Comparison of ENCODE assay signal across 14 cellular contexts in genomic region chr5:10726179-10726912, GRCh38. TPM values are rescaled to one million over a fixed set of nuclear protein-coding genes. Genes with fewer than 3 reads are reported as not detected.
DNase-seq lines count a peak whose midpoint lies in the region; ATAC-seq, FAIRE-seq and TF ChIP-seq lines count a peak whose summit lies in the region.
"Had no signal": no experiment of that assay in that cellular context is flagged by ENCODE, and none has a peak within 500 bp of the region (broad histone marks: within the 10 kb centered on the region; RNA-seq: fewer than 3 reads in every experiment).

No MANE protein-coding gene starts in this region.

- DNase-seq in heart left ventricle: no peak
- DNase-seq in Right ventricle myocardium superior: no peak
- DNase-seq in endothelial cell of umbilical vein (ENCODE audit: low read depth, low spot score): peak; percentile 38
- DNase-seq in type B pancreatic cell (ENCODE audit: extremely low spot score, unreplicated experiment): no peak
- DNase-seq in NCI-H146 treated with DMSO at 0.1 percent for 48 hours (lab: John Stamatoyannopoulos, UW; ENCODE audit: unreplicated experiment): no peak
- no peak for DNase-seq in ecto neural progenitor cell (ENCODE audit: low spot score)
- DNase-seq in activated CD8-positive, alpha-beta memory T cell treated with anti-CD3 and anti-CD28 coated beads, Interleukin-2, amount 50 U/mL, for 4 hours: no peak
- DNase-seq: activated gamma-delta T cell, KG1, NCI-H82, posterior cingulate gyrus had no signal

- H3K9me3 ChIP-seq in heart left ventricle (no peaks in the 10 kb centered on the region), endothelial cell of umbilical vein (replicated peaks; ENCODE audit: control insufficient read depth, insufficient read depth, low read length) (no peaks in the 10 kb centered on the region)

- H3K27me3 ChIP-seq in heart left ventricle: no peaks in the 10 kb centered on the region
- no peaks in the 10 kb centered on the region for H3K27me3 ChIP-seq in endothelial cell of umbilical vein (ENCODE audit: control insufficient read depth in 2 of 2, insufficient read depth in 2 of 2, low read length in 2 of 2)

- H3K9me3 Mint-ChIP-seq in type B pancreatic cell: peaks cover under 1% of the 10 kb centered on the region

- TF ChIP-seq POLR2A in heart left ventricle (IDR thresholded peaks at IDR 0.05) (no peak), endothelial cell of umbilical vein (IDR thresholded peaks at IDR 0.05; ENCODE audit: low read depth, low read length) (no peak)

- no peak overlapping the region for H3K4me3 Mint-ChIP-seq in type B pancreatic cell

- ATAC-seq in heart left ventricle: no peak
- ATAC-seq in Right ventricle myocardium superior (ENCODE audit: poor library complexity): no peak
- peak; percentile 14 for ATAC-seq in HG03565 (IDR thresholded peaks at IDR 0.05; ENCODE audit: unreplicated experiment)

- H4K20me1 ChIP-seq in endothelial cell of umbilical vein (replicated peaks; ENCODE audit: control insufficient read depth, extremely low read depth, insufficient read depth, low read length): no peaks in the 10 kb centered on the region

- POLR2A ChIA-PET in endothelial cell of umbilical vein (lab: Charles Lee): no interaction called here

- H3K9ac ChIP-seq in endothelial cell of umbilical vein (replicated peaks; ENCODE audit: extremely low read depth, insufficient read depth, low read length): no peak overlapping the region

- no peak overlapping the region for H2AFZ ChIP-seq in endothelial cell of umbilical vein (ENCODE audit: low read depth, low read length)

- TF ChIP-seq CTCF in heart left ventricle (IDR thresholded peaks at IDR 0.05): no peak
- no peak for TF ChIP-seq CTCF in endothelial cell of umbilical vein (IDR thresholded peaks at IDR 0.05; ENCODE audit: extremely low read depth in 1 of 2, insufficient read depth in 1 of 2, low read depth in 1 of 2, low read length in 2 of 2)
- no peak for TF ChIP-seq CTCF in type B pancreatic cell (conservative IDR thresholded peaks at IDR 0.05)

- H3K27me3 Mint-ChIP-seq in type B pancreatic cell: no peaks in the 10 kb centered on the region

- no peaks in the 10 kb centered on the region for H3K9me1 ChIP-seq in endothelial cell of umbilical vein (replicated peaks; ENCODE audit: control insufficient read depth, extremely low read depth, insufficient read depth, low read length)

- H3K27ac ChIP-seq in heart left ventricle (peak overlapping the region in 11 of 12 donors; percentile 35 to 88 (median 77)), endothelial cell of umbilical vein (ENCODE audit: insufficient read depth, low read depth, low read length) (peak overlapping the region; percentile 81)
- H3K27ac ChIP-seq: C4-2B had no signal

- H3K79me2 ChIP-seq in endothelial cell of umbilical vein (ENCODE audit: control insufficient read depth, insufficient read depth, low read length): peaks cover 41% of the 10 kb centered on the region

- peaks cover 0 to 55% (median 29%) of the 10 kb centered on the region in 12 donors for H3K4me1 ChIP-seq in heart left ventricle
- H3K4me1 ChIP-seq in endothelial cell of umbilical vein (ENCODE audit: control insufficient read depth, extremely low read depth, insufficient read depth, low read length): peaks cover 42% of the 10 kb centered on the region

- H3K36me3 ChIP-seq in heart left ventricle (peaks cover 0 to 6% (median 0%) of the 10 kb centered on the region in 9 donors), endothelial cell of umbilical vein (ENCODE audit: control insufficient read depth in 2 of 2, extremely low read depth in 1 of 2, insufficient read depth in 2 of 2, low read length in 2 of 2) (peaks cover 0 to 6% of the 10 kb centered on the region in 2 experiments)

- peaks cover 47% of the 10 kb centered on the region for H3K36me3 Mint-ChIP-seq in type B pancreatic cell

- no TSS peak for BruUV-seq in endothelial cell of umbilical vein (replicated peaks; lab: Mats Ljungman, UMichigan)

- CTCF ChIA-PET in endothelial cell of umbilical vein (lab: Charles Lee): interaction anchor here (4.6 kb wide), 1 partner anchor 22 kb away, joined by 64 read pairs; no protein-coding TSS in a partner anchor

- H3K27ac Mint-ChIP-seq in type B pancreatic cell: peak overlapping the region; percentile 38

- dilution Hi-C loops in endothelial cell of umbilical vein (cut with MboI; ENCODE audit: extremely low pct_ligation_motif_present, low sequenced_read_pairs): no loop called here

- no peak for FAIRE-seq in endothelial cell of umbilical vein (lab: Jason Lieb, UNC)
- FAIRE-seq: H54 had no signal

- intact Hi-C loops in heart left ventricle (cut with DNase I) (no loop called here), Right ventricle myocardium superior (cut with DNase I) (no loop called here), endothelial cell of umbilical vein (cut with micrococcal nuclease) (no loop called here)

- peaks cover 12% of the 10 kb centered on the region for H3K4me1 Mint-ChIP-seq in type B pancreatic cell (ENCODE audit: unreplicated experiment)

- 74 to 81% (median 78%) methylated on average over 10 of the region's 10 CpGs for WGBS in heart left ventricle, 4 donors

- H3K4me2 ChIP-seq in endothelial cell of umbilical vein (ENCODE audit: insufficient read depth, low read length): peak overlapping the region; percentile 44

- H3K4me3 ChIP-seq in heart left ventricle: no peak overlapping the region
- no peak overlapping the region for H3K4me3 ChIP-seq in endothelial cell of umbilical vein (replicated peaks in 1 of 3; ENCODE audit: insufficient read depth in 1 of 3, low read depth in 1 of 3, low read length in 3 of 3)

TF ChIP-seq in endothelial cell of umbilical vein, 7 proteins besides CTCF, POLR2A, EP300 and RAD21:
- no peak for TF ChIP-seq GATA2 (IDR thresholded peaks at IDR 0.05; ENCODE audit: insufficient read depth, insufficient read length, low read depth, low read length)
- TF ChIP-seq JUN (IDR thresholded peaks at IDR 0.05; ENCODE audit: borderline replicate concordance, insufficient read depth, insufficient read length, low read depth): no peak
- TF ChIP-seq POLR2AphosphoS5 (IDR thresholded peaks at IDR 0.05; ENCODE audit: insufficient read depth, low read depth, low read length): no peak
- TF ChIP-seq MYC (IDR thresholded peaks at IDR 0.05; ENCODE audit: low read depth, low read length): no peak
- TF ChIP-seq FOS (IDR thresholded peaks at IDR 0.05; ENCODE audit: borderline replicate concordance, insufficient read depth, low read length): no peak
- TF ChIP-seq EZH2 (IDR thresholded peaks at IDR 0.05; ENCODE audit: borderline replicate concordance, low read depth, low read length, severe bottlenecking): no peak
- TF ChIP-seq MAX (IDR thresholded peaks at IDR 0.05; ENCODE audit: insufficient read depth, insufficient read length): no peak

RNA-seq across cellular contexts. Expression of gene DAP, which starts 34.7 kb away (rescaled TPM):
- 10 to 100 TPM; 24.3 to 61.6 (median 28.5) TPM for total RNA-seq in heart left ventricle
- 10 to 100 TPM; 13.8 to 45.8 TPM for polyA plus RNA-seq in heart left ventricle
- 13.6 TPM for total RNA-seq in Right ventricle myocardium superior
- total RNA-seq in endothelial cell of umbilical vein: 173 and 188 TPM in 2 replicates
- polyA plus RNA-seq in endothelial cell of umbilical vein: 67.8 and 79.8 TPM in 2 replicates
- polyA plus RNA-seq in endothelial cell of umbilical vein (2011; cell fraction: cytosol; rRNA removed): 145 and 148 TPM in 2 replicates
- 55.4 and 61.0 TPM in 2 replicates for polyA plus RNA-seq in endothelial cell of umbilical vein (2011; cell fraction: nucleus; rRNA removed)
- 122 and 159 TPM in 2 replicates for polyA plus RNA-seq in endothelial cell of umbilical vein (2012)
- polyA minus RNA-seq in endothelial cell of umbilical vein: 59.3 and 62.1 TPM in 2 replicates
- polyA minus RNA-seq in endothelial cell of umbilical vein (2011; cell fraction: cytosol; rRNA and poly(A)+ RNA removed): 55.1 TPM
- 38.2 and 39.1 TPM in 2 replicates for polyA minus RNA-seq in endothelial cell of umbilical vein (2011; cell fraction: nucleus; rRNA and poly(A)+ RNA removed)
- 82.7 and 102 TPM in 2 replicates for total RNA-seq in type B pancreatic cell (ENCODE audit: low replicate concordance)
